In genomic region chr3:129745253-129745652, GRCh38 we compare ENCODE assay signal across 14 cellular contexts.
A peak's percentile ranks its signal among the peaks of the same experiment; 100 is the strongest.
DNase-seq lines count a peak whose midpoint lies in the region; TF ChIP-seq lines count a peak whose summit lies in the region.
"Had no signal": no experiment of that assay in that cellular context is flagged by ENCODE, and none has a peak within 500 bp of the region (broad histone marks: within the 10 kb centered on the region; RNA-seq: fewer than 3 reads in every experiment).

No MANE protein-coding gene starts in this region.

- intact Hi-C loops in spleen (cut with DNase I; ENCODE audit: low total_unique reads) = no loop called here

- H3K27ac Mint-ChIP-seq in progenitor cell of endocrine pancreas = peak overlapping the region; percentile 0
- H3K27ac Mint-ChIP-seq: activated CD4-positive, alpha-beta memory T cell treated with anti-CD3 and anti-CD28 coated beads for 36 hours; activated T-helper 17 cell treated with anti-CD3 and anti-CD28 coated beads, Interleukin-2, amount 50 U/mL, for 72 hours; stimulated activated naive CD8-positive, alpha-beta T cell treated with anti-CD3 and anti-CD28 coated beads, Interleukin-15, Interleukin-2, amounts not matched to agents 100 ng/mL and 50 ng/mL, for 24 hours had no signal

- no peak overlapping the region for H3K4me3 Mint-ChIP-seq in progenitor cell of endocrine pancreas (ENCODE audit: low read depth)
- H3K4me3 Mint-ChIP-seq: activated CD4-positive, alpha-beta memory T cell treated with anti-CD3 and anti-CD28 coated beads for 36 hours; activated T-helper 17 cell treated with anti-CD3 and anti-CD28 coated beads, Interleukin-2, amount 50 U/mL, for 72 hours; CD4-positive, alpha-beta memory T cell; stimulated activated naive CD8-positive, alpha-beta T cell treated with anti-CD3 and anti-CD28 coated beads, Interleukin-15, Interleukin-2, amounts not matched to agents 100 ng/mL and 50 ng/mL, for 24 hours had no signal

- H3K27me3 ChIP-seq in spleen (replicated peaks in 1 of 7) = no peaks in the 10 kb centered on the region

- H3K9me3 Mint-ChIP-seq in progenitor cell of endocrine pancreas (ENCODE audit: low read depth) = no peaks in the 10 kb centered on the region
- H3K9me3 Mint-ChIP-seq: activated CD4-positive, alpha-beta memory T cell treated with anti-CD3 and anti-CD28 coated beads for 36 hours; activated T-helper 17 cell treated with anti-CD3 and anti-CD28 coated beads, Interleukin-2, amount 50 U/mL, for 72 hours; CD4-positive, alpha-beta memory T cell; stimulated activated naive CD8-positive, alpha-beta T cell treated with anti-CD3 and anti-CD28 coated beads, Interleukin-15, Interleukin-2, amounts not matched to agents 100 ng/mL and 50 ng/mL, for 24 hours had no signal

- no peaks in the 10 kb centered on the region for H3K36me3 Mint-ChIP-seq in progenitor cell of endocrine pancreas (ENCODE audit: insufficient read depth)
- H3K36me3 Mint-ChIP-seq: activated CD4-positive, alpha-beta memory T cell treated with anti-CD3 and anti-CD28 coated beads for 36 hours; CD4-positive, alpha-beta memory T cell had no signal

- 67 to 94% (median 87%) methylated on average over 2 of the region's 2 CpGs for WGBS in spleen, 5 donors

- no peak for TF ChIP-seq POLR2A in spleen (IDR thresholded peaks at IDR 0.05)

- peaks cover 3% of the 10 kb centered on the region for H3K4me1 Mint-ChIP-seq in progenitor cell of endocrine pancreas (ENCODE audit: low read depth)

- H3K4me1 ChIP-seq in spleen = peaks cover 0 to 19% (median 5%) of the 10 kb centered on the region in 6 donors

- H3K27me3 Mint-ChIP-seq in progenitor cell of endocrine pancreas = no peaks in the 10 kb centered on the region
- H3K27me3 Mint-ChIP-seq: activated CD4-positive, alpha-beta memory T cell treated with anti-CD3 and anti-CD28 coated beads for 36 hours; activated T-helper 17 cell treated with anti-CD3 and anti-CD28 coated beads, Interleukin-2, amount 50 U/mL, for 72 hours; CD4-positive, alpha-beta memory T cell; stimulated activated naive CD8-positive, alpha-beta T cell treated with anti-CD3 and anti-CD28 coated beads, Interleukin-15, Interleukin-2, amounts not matched to agents 100 ng/mL and 50 ng/mL, for 24 hours had no signal

- no peak overlapping the region for H3K4me3 ChIP-seq in spleen

- no peaks in the 10 kb centered on the region for H3K9me3 ChIP-seq in spleen

- DNase-seq in GM03348 (ENCODE audit: low spot score) (peak; percentile 23), astrocyte of the hippocampus (ENCODE audit: low read depth, low spot score) (peak; percentile 72), globus pallidus (ENCODE audit: low spot score) (peak; percentile 23), progenitor cell of endocrine pancreas (ENCODE audit: low spot score, unreplicated experiment) (no peak), spleen (no peak), UCSD-AML1 (lab: John Stamatoyannopoulos, UW; ENCODE audit: unreplicated experiment) (no peak), NCI-H2171 (lab: John Stamatoyannopoulos, UW) (no peak)
- DNase-seq in stimulated activated naive CD4-positive, alpha-beta T cell (lab: John Stamatoyannopoulos, UW) = no peak
- DNase-seq: activated CD4-positive, alpha-beta memory T cell treated with anti-CD3 and anti-CD28 coated beads for 36 hours; CD4-positive, alpha-beta memory T cell; NCI-H1105 had no signal

- H3K36me3 ChIP-seq in spleen = no peaks in the 10 kb centered on the region

- no peak overlapping the region for H3K27ac ChIP-seq in spleen
- H3K27ac ChIP-seq: epithelial cell of prostate had no signal

- TF ChIP-seq CTCF in progenitor cell of endocrine pancreas (IDR thresholded peaks at IDR 0.05; ENCODE audit: unreplicated experiment) (no peak), spleen (IDR thresholded peaks at IDR 0.05 in 8 of 11, conservative IDR thresholded peaks at IDR 0.05 in 3 of 11) (no peak)

Comparison
In these comparisons a context has a peak if more than half of its experiments do, and no peak if none do; other contexts are left out.
1. DNase-seq: peak in GM03348 (single experiment), astrocyte of the hippocampus (single experiment) and globus pallidus (single experiment); none in progenitor cell of endocrine pancreas (single experiment), spleen (single experiment), UCSD-AML1 (single experiment), NCI-H2171 (single experiment) and stimulated activated naive CD4-positive, alpha-beta T cell (0 of 6).